ENCODE assay signal across 11 cellular contexts in genomic region chr5:173572431-173573125, GRCh38. TPM values are rescaled to one million over a fixed set of nuclear protein-coding genes. Genes with fewer than 3 reads are reported as not detected.
DNase-seq lines count a peak whose midpoint lies in the region; ATAC-seq and TF ChIP-seq lines count a peak whose summit lies in the region.
"Had no signal": no experiment of that assay in that cellular context is flagged by ENCODE, and none has a peak within 500 bp of the region (broad histone marks: within the 10 kb centered on the region; RNA-seq: fewer than 3 reads in every experiment).

No MANE protein-coding gene starts in this region.

- peak overlapping the region; percentile 93 for H2AFZ ChIP-seq in GM23338

- H3K27me3 Mint-ChIP-seq in GM23338 (ENCODE audit: insufficient read depth, low read depth, poor library complexity), result peaks cover 17% of the 10 kb centered on the region
- peaks cover 2% of the 10 kb centered on the region for H3K27me3 Mint-ChIP-seq in WTC11 (ENCODE audit: low read depth)

- no peak for TF ChIP-seq CTCF in GM23338 (conservative IDR thresholded peaks at IDR 0.05; ENCODE audit: low read depth in 2 of 2)
- no peak for TF ChIP-seq CTCF in WTC11 (IDR thresholded peaks at IDR 0.05)
- no peak for TF ChIP-seq CTCF in heart right ventricle (IDR thresholded peaks at IDR 0.05)

- H3K9me2 ChIP-seq in GM23338 (ENCODE audit: insufficient read depth), result no peaks in the 10 kb centered on the region

- no peaks in the 10 kb centered on the region for H3K27me3 ChIP-seq in GM23338 (ENCODE audit: insufficient read depth)
- peaks cover 0 to 10% (median 0%) of the 10 kb centered on the region in 7 donors for H3K27me3 ChIP-seq in heart right ventricle
- peaks cover 0 to 5% (median 0%) of the 10 kb centered on the region in 3 donors for H3K27me3 ChIP-seq in skeletal muscle tissue (ENCODE audit: control insufficient read depth in 3 of 3, insufficient read depth in 3 of 3, low read length in 3 of 3)
- H3K27me3 ChIP-seq: uterus had no signal

- H3K36me3 Mint-ChIP-seq in GM23338 (ENCODE audit: low read depth), result peaks cover 3% of the 10 kb centered on the region; the same call in 2 of the 3 replicates
- H3K36me3 Mint-ChIP-seq in WTC11, result peaks cover 12% of the 10 kb centered on the region

- H3F3A ChIP-seq in GM23338 (replicated peaks; ENCODE audit: low read depth), result no peaks in the 10 kb centered on the region

- H3K27ac Mint-ChIP-seq in GM23338, result no peak overlapping the region
- H3K27ac Mint-ChIP-seq in WTC11, result no peak overlapping the region
- H3K27ac Mint-ChIP-seq: activated T-helper 2 cell treated with anti-CD3 and anti-CD28 coated beads, Interferon-gamma antibody, Interleukin-2, Interleukin-4, amounts not matched to agents 10 μg/mL and 5 μg/mL and 100 μg/mL, durations not matched to agents 14 hours and 24 hours and 36 hours had no signal

- peaks cover 12% of the 10 kb centered on the region; the same call in 1 of the 2 replicates for H3K4me1 ChIP-seq in GM23338 (ENCODE audit: insufficient read depth)
- H3K4me1 ChIP-seq in heart right ventricle, result peaks cover 0 to 14% (median 5%) of the 10 kb centered on the region in 9 donors
- peaks cover 3 to 8% (median 5%) of the 10 kb centered on the region in 3 donors for H3K4me1 ChIP-seq in skeletal muscle tissue (ENCODE audit: control insufficient read depth in 3 of 3, insufficient read depth in 3 of 3, low read length in 3 of 3)
- H3K4me1 ChIP-seq: uterus had no signal

- H3K79me2 ChIP-seq in GM23338 (replicated peaks; ENCODE audit: insufficient read depth), result no peaks in the 10 kb centered on the region

- intact Hi-C loops in heart right ventricle (cut with DNase I), result loop anchor here in 9 of 10 donors (2.0 to 10.0 kb wide), 7 partner anchors 75 to 280 kb away; no protein-coding TSS in a partner anchor

- H3K4me3 ChIP-seq in GM23338 (peak overlapping the region; percentile 26; the same call in 1 of the 2 replicates), heart right ventricle (peak overlapping the region in 3 of 10 donors; percentile 18 to 30 (median 29)), skeletal muscle tissue (ENCODE audit: low read length in 3 of 3) (peak overlapping the region in 2 of 3 donors; percentile 59 to 61)
- H3K4me3 ChIP-seq: uterus had no signal

- no peaks in the 10 kb centered on the region for H4K20me1 ChIP-seq in GM23338 (replicated peaks; ENCODE audit: insufficient read depth)

- DNase-seq in GM23338 (ENCODE audit: low spot score) (no peak), WTC11 (ENCODE audit: low spot score) (no peak), heart right ventricle (no peak), NCI-H1436 (lab: John Stamatoyannopoulos, UW) (no peak)
- DNase-seq in stimulated activated CD4-positive, alpha-beta T cell treated with anti-CD3 and anti-CD28 coated beads, Interleukin-15, amount 100 ng/mL, for 24 hours, result no peak
- no peak for DNase-seq in activated naive CD4-positive, alpha-beta T cell treated with anti-CD3 and anti-CD28 coated beads, Interleukin-2, amount 50 U/mL, for 16 hours

- no peak overlapping the region for H3K4me3 Mint-ChIP-seq in GM23338
- H3K4me3 Mint-ChIP-seq in WTC11, result peak overlapping the region; percentile 43

- peak overlapping the region; percentile 55; the same call in 1 of the 2 replicates for H3K4me2 ChIP-seq in GM23338

- peaks cover 22% of the 10 kb centered on the region for H3K4me1 Mint-ChIP-seq in GM23338
- peaks cover 32% of the 10 kb centered on the region for H3K4me1 Mint-ChIP-seq in WTC11

- POLR2A ChIA-PET in WTC11 (lab: Charles Lee), result interaction anchor here (1.1 kb wide), 1 partner anchor 257 kb away, joined by 10 read pairs; no protein-coding TSS in a partner anchor

- peaks cover 10% of the 10 kb centered on the region for H3K9me3 Mint-ChIP-seq in GM23338
- peaks cover 19% of the 10 kb centered on the region for H3K9me3 Mint-ChIP-seq in WTC11
- H3K9me3 Mint-ChIP-seq: activated T-helper 2 cell treated with anti-CD3 and anti-CD28 coated beads, Interferon-gamma antibody, Interleukin-2, Interleukin-4, amounts not matched to agents 10 μg/mL and 5 μg/mL and 100 μg/mL, durations not matched to agents 14 hours and 24 hours and 36 hours had no signal

- peak; percentile 40 for ATAC-seq in GM23338
- ATAC-seq in WTC11, result peak; percentile 31
- ATAC-seq in heart right ventricle, result peak in 7 of 8 donors; percentile 15 to 56 (median 25)
- ATAC-seq in GM18519 (IDR thresholded peaks at IDR 0.05; ENCODE audit: low FRiP score, unreplicated experiment), result no peak

- WGBS in heart right ventricle, 2 donors, result 28 to 35% methylated on average over 6 of the region's 6 CpGs

- no peaks in the 10 kb centered on the region for H3K36me3 ChIP-seq in GM23338 (ENCODE audit: insufficient read depth)
- no peaks in the 10 kb centered on the region for H3K36me3 ChIP-seq in heart right ventricle
- no peaks in the 10 kb centered on the region for H3K36me3 ChIP-seq in skeletal muscle tissue (ENCODE audit: control insufficient read depth in 3 of 3, insufficient read depth in 3 of 3, low read length in 3 of 3)
- H3K36me3 ChIP-seq: uterus, WERI-Rb-1 had no signal

- H3K27ac ChIP-seq in GM23338 (ENCODE audit: low read depth) (no peak overlapping the region), heart right ventricle (no peak overlapping the region), skeletal muscle tissue (ENCODE audit: low read depth, low read length) (no peak overlapping the region)
- H3K27ac ChIP-seq: uterus, WERI-Rb-1 had no signal

- peaks cover 0 to 13% (median 4%) of the 10 kb centered on the region in 11 donors for H3K9me3 ChIP-seq in heart right ventricle
- peaks cover 0 to 3% (median 3%) of the 10 kb centered on the region in 3 donors for H3K9me3 ChIP-seq in skeletal muscle tissue (ENCODE audit: control insufficient read depth in 3 of 3, low read length in 3 of 3)

- H3K9ac ChIP-seq in skeletal muscle tissue (ENCODE audit: low read depth in 1 of 3, low read length in 3 of 3), result peak overlapping the region in 2 of 3 donors; percentile 33 to 73

- CTCF ChIA-PET in WTC11 (lab: Charles Lee), result interaction anchor here (0.6 to 6.4 kb wide), 43 partner anchors 8 to 565 kb away, joined by 3 to 50 read pairs (median 4); partner anchors contain the start of gene NSG2

TF ChIP-seq in GM23338, 12 proteins besides CTCF, POLR2A, EP300 and RAD21:
- TF ChIP-seq REST (IDR thresholded peaks at IDR 0.05; ENCODE audit: unreplicated experiment) (no peak), EZH2phosphoT487 (IDR thresholded peaks at IDR 0.05; ENCODE audit: unreplicated experiment) (no peak), JUNB (IDR thresholded peaks at IDR 0.05; ENCODE audit: unreplicated experiment) (no peak)

TF ChIP-seq in WTC11, 78 proteins besides CTCF, POLR2A, EP300 and RAD21:
- TF ChIP-seq ATF6 (CRISPR knock-in tag; IDR thresholded peaks at IDR 0.05), result no peak
- TF ChIP-seq ELF4 (CRISPR knock-in tag; IDR thresholded peaks at IDR 0.05; ENCODE audit: low read depth), result no peak
- TF ChIP-seq USF1 (CRISPR knock-in tag; IDR thresholded peaks at IDR 0.05), result no peak
- TF ChIP-seq NR3C1 (CRISPR knock-in tag; conservative IDR thresholded peaks at IDR 0.05; ENCODE audit: low read depth), result no peak
- TF ChIP-seq FOXJ3 (CRISPR knock-in tag; IDR thresholded peaks at IDR 0.05; ENCODE audit: borderline replicate concordance), result no peak
- TF ChIP-seq HMGA2 (CRISPR knock-in tag; IDR thresholded peaks at IDR 0.05), result no peak

RNA-seq across cellular contexts. Expression of gene BOD1, which starts 43.9 kb away (rescaled TPM):
- 135 and 141 TPM in 2 replicates for total RNA-seq in GM23338 (2014; rRNA removed; shearing (Covaris generic))
- polyA plus RNA-seq in GM23338 (2016; fragmentation: Nextera tagmentation; extraction: Ambion mirVana) (92.7 and 94.7 TPM in 2 replicates), heart right ventricle (10 to 100 TPM; 20.2 to 36.7 TPM)
- total RNA-seq in WTC11 (2021) (117 to 123 TPM (median 120 TPM) in 3 replicates), heart right ventricle (10 to 100 TPM; 37.6 to 54.3 (median 46.3) TPM), skeletal muscle tissue (41.8 TPM)
